Comparison of ENCODE assay signal across 21 cellular contexts in the genomic region with DNA sequence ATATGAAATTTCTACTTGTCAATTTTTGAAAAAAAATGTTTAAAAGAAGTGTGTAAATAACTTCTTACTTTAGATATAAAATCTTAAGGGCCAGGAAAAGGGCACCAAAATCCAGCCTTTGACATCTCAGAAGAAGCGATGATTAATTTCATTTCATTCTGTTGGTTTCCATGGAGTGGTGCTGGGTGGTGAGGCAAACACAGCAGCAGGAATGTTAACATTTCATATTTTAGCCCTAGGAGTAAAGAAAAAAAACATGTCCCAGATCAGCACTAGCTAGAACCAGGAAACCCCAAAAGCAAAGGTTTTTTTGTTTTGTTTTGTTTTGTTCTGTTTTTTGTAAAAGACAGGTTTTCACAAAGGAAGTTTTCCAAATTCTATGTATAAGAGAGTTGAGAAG.
"Had no signal": no experiment of that assay in that cellular context is flagged by ENCODE, and none has a peak within 500 bp of the region (broad histone marks: within the 10 kb centered on the region; RNA-seq: fewer than 3 reads in every experiment).

No MANE protein-coding gene starts in this region.

- H3K36me3 ChIP-seq: heart left ventricle, left ventricle myocardium inferior, ovary, right atrium auricular region, right lobe of liver, stomach, thyroid gland, transverse colon, upper lobe of right lung had no signal

- H3K27ac Mint-ChIP-seq: naive thymus-derived CD8-positive, alpha-beta T cell; nephron; progenitor cell of endocrine pancreas; stimulated activated naive B cell treated with anti-CD40 and anti-IgM and Interleukin-4, amounts not matched to agents 10 μg/mL and 1 μg/mL and 100 μg/mL, for 72 hours had no signal

- H3K4me1 ChIP-seq: heart left ventricle, left ventricle myocardium inferior, right atrium auricular region, right lobe of liver, stomach, testis, transverse colon, upper lobe of right lung had no signal

- ATAC-seq: heart left ventricle; naive thymus-derived CD8-positive, alpha-beta T cell; right lobe of liver; stimulated activated naive B cell treated with anti-CD40 and anti-IgM and Interleukin-4, amounts not matched to agents 10 μg/mL and 1 μg/mL and 100 μg/mL, for 72 hours; stimulated activated naive CD8-positive, alpha-beta T cell treated with anti-CD3 and anti-CD28 coated beads, Interleukin-15, Interleukin-2, amounts not matched to agents 100 U/mL and 50 U/mL, for 24 hours; upper lobe of right lung had no signal

- H3K27me3 ChIP-seq: ovary, right atrium auricular region, right lobe of liver, stomach, testis, thyroid gland, transverse colon had no signal

- H3K27me3 Mint-ChIP-seq: stimulated activated naive B cell treated with anti-CD40 and anti-IgM and Interleukin-4, amounts not matched to agents 10 μg/mL and 1 μg/mL and 100 μg/mL, for 72 hours had no signal

- H3K4me2 ChIP-seq: smooth muscle cell had no signal

- H3K9me3 Mint-ChIP-seq: nephron had no signal

- DNase-seq: heart left ventricle; islet precursor cell; left ventricle myocardium inferior; mesenchymal stem cell; naive thymus-derived CD8-positive, alpha-beta T cell; ovary; right lobe of liver; stimulated activated CD4-positive, alpha-beta T cell treated with anti-CD3 and anti-CD28 coated beads, Interleukin-2, amount 100 ng/mL, for 24 hours; stimulated activated CD4-positive, alpha-beta T cell treated with anti-CD3 and anti-CD28 coated beads, Interleukin-4, amount 100 ng/mL, for 1 hour; stimulated activated naive B cell treated with anti-CD40 and anti-IgM and Interleukin-4, amounts not matched to agents 10 μg/mL and 1 μg/mL and 100 μg/mL, for 72 hours; stimulated activated naive CD8-positive, alpha-beta T cell treated with anti-CD3 and anti-CD28 coated beads, Interleukin-15, Interleukin-2, amounts not matched to agents 100 U/mL and 50 U/mL, for 24 hours; stomach; testis; thyroid gland; transverse colon; upper lobe of right lung had no signal

- H3K9me3 ChIP-seq: heart left ventricle, left ventricle myocardium inferior, ovary, right atrium auricular region, right lobe of liver, stomach, testis, thyroid gland, transverse colon, upper lobe of right lung had no signal

- H3K4me3 ChIP-seq: heart left ventricle, left ventricle myocardium inferior, lung, ovary, right atrium auricular region, right lobe of liver, smooth muscle cell, stomach, testis, thyroid gland, transverse colon, upper lobe of right lung had no signal

- H3K27ac ChIP-seq: heart left ventricle, left ventricle myocardium inferior, ovary, right atrium auricular region, right lobe of liver, stomach, testis, thyroid gland, transverse colon, upper lobe of right lung had no signal

- H3K4me1 Mint-ChIP-seq: nephron had no signal

- H3K4me3 Mint-ChIP-seq: naive thymus-derived CD8-positive, alpha-beta T cell; nephron; stimulated activated naive B cell treated with anti-CD40 and anti-IgM and Interleukin-4, amounts not matched to agents 10 μg/mL and 1 μg/mL and 100 μg/mL, for 72 hours had no signal
